In genomic region chr10:112832361-112832878, GRCh38 we compare ENCODE assay signal across 1 cellular context.
TF ChIP-seq lines count a peak whose summit lies in the region.

No MANE protein-coding gene starts in this region.

TF ChIP-seq in GM23338, 12 proteins besides CTCF, POLR2A, EP300 and RAD21 (continued from another document):
- TF ChIP-seq, protein P1, sequence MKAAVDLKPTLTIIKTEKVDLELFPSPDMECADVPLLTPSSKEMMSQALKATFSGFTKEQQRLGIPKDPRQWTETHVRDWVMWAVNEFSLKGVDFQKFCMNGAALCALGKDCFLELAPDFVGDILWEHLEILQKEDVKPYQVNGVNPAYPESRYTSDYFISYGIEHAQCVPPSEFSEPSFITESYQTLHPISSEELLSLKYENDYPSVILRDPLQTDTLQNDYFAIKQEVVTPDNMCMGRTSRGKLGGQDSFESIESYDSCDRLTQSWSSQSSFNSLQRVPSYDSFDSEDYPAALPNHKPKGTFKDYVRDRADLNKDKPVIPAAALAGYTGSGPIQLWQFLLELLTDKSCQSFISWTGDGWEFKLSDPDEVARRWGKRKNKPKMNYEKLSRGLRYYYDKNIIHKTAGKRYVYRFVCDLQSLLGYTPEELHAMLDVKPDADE (IDR thresholded peaks at IDR 0.05), result no peak
- TF ChIP-seq ZNF462 (CRISPR knock-in tag; IDR thresholded peaks at IDR 0.05) (peak; percentile 87), ZNF331 (CRISPR knock-in tag; IDR thresholded peaks at IDR 0.05; ENCODE audit: low read depth) (no peak), ZNF114 (CRISPR knock-in tag; IDR thresholded peaks at IDR 0.05) (no peak), EZH2phosphoT487 (IDR thresholded peaks at IDR 0.05; ENCODE audit: unreplicated experiment) (no peak), NANOG (IDR thresholded peaks at IDR 0.05; ENCODE audit: borderline replicate concordance) (peak; percentile 69; the same call in 1 of the 2 replicates), STAT1 (IDR thresholded peaks at IDR 0.05; ENCODE audit: unreplicated experiment) (no peak), JUNB (IDR thresholded peaks at IDR 0.05; ENCODE audit: unreplicated experiment) (no peak)
